In the genomic region with DNA sequence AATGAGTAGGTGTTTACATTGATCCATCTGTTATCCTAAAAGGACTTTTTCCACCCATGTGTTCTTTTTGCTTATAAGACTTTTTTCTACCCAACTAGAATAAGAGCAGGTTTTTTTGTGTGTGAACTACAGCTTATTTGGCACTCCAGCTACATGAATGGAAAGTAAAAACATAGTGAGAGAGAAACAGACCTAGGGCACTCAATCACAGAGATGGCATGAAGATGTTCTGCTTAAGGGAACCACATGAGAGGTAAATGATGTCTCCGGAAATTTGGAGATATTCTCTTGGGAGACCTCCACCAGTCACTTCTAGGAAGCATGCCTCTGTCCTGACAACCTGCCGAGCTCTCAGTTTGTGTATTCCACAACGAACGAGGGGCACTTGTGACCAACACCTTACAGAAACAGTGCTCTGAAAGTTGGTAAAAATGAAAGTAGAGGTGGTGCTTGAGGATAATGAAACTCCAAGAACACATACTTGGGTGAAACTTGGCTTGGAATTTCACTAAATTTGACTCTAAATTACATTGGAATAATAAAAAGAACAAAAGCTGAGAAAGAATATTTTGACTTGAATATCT, we compare ENCODE assay signal across 19 cellular contexts.
"Had no signal": no experiment of that assay in that cellular context is flagged by ENCODE, and none has a peak within 500 bp of the region (broad histone marks: within the 10 kb centered on the region; RNA-seq: fewer than 3 reads in every experiment).

No MANE protein-coding gene starts in this region.

- H3K4me3 ChIP-seq: esophagus squamous epithelium, right atrium auricular region, tibial artery had no signal

- H3K9me3 ChIP-seq: esophagus squamous epithelium, right atrium auricular region, tibial artery had no signal

- H3K4me1 Mint-ChIP-seq: nephron had no signal

- H3K27ac Mint-ChIP-seq: nephron; progenitor cell of endocrine pancreas; stimulated activated naive B cell treated with anti-CD40 and anti-IgM and Interleukin-4, amounts not matched to agents 10 μg/mL and 1 μg/mL and 100 μg/mL, for 72 hours had no signal

- H3K27me3 Mint-ChIP-seq: progenitor cell of endocrine pancreas; stimulated activated naive B cell treated with anti-CD40 and anti-IgM and Interleukin-4, amounts not matched to agents 10 μg/mL and 1 μg/mL and 100 μg/mL, for 72 hours had no signal

- DNase-seq: activated CD4-positive, alpha-beta T cell treated with anti-CD3 and anti-CD28 coated beads for 1 hour; activated CD4-positive, alpha-beta T cell treated with anti-CD3 and anti-CD28 coated beads, Interleukin-2, amount 50 U/mL, for 4 hours; activated naive CD4-positive, alpha-beta T cell; activated T-cell treated with anti-CD3 and anti-CD28 coated beads for 4 hours; anterior cingulate cortex; brain microvascular endothelial cell; cerebellar nuclear complex; effector CD8-positive, alpha-beta T cell; esophagus squamous epithelium; left ventricle myocardium superior; occipital lobe; stimulated activated CD4-positive, alpha-beta T cell treated with anti-CD3 and anti-CD28 coated beads, Interleukin-2, amount 100 ng/mL, for 48 hours; stimulated activated naive B cell treated with anti-CD40 and anti-IgM and Interleukin-4, amounts not matched to agents 10 μg/mL and 1 μg/mL and 100 μg/mL, for 72 hours; tibial artery had no signal

- H3K27ac ChIP-seq: brain microvascular endothelial cell, esophagus squamous epithelium, right atrium auricular region, tibial artery had no signal

- H3K4me3 Mint-ChIP-seq: nephron; stimulated activated naive B cell treated with anti-CD40 and anti-IgM and Interleukin-4, amounts not matched to agents 10 μg/mL and 1 μg/mL and 100 μg/mL, for 72 hours had no signal

- FAIRE-seq: endothelial cell of umbilical vein, urothelium cell line had no signal

- H3K27me3 ChIP-seq: brain microvascular endothelial cell, esophagus squamous epithelium, right atrium auricular region, tibial artery had no signal

- H3K36me3 ChIP-seq: brain microvascular endothelial cell, esophagus squamous epithelium, right atrium auricular region, tibial artery had no signal

- H3K36me3 Mint-ChIP-seq: stimulated activated naive B cell treated with anti-CD40 and anti-IgM and Interleukin-4, amounts not matched to agents 10 μg/mL and 1 μg/mL and 100 μg/mL, for 72 hours had no signal

- H3K4me1 ChIP-seq: esophagus squamous epithelium, right atrium auricular region, tibial artery had no signal
